In the genomic region with DNA sequence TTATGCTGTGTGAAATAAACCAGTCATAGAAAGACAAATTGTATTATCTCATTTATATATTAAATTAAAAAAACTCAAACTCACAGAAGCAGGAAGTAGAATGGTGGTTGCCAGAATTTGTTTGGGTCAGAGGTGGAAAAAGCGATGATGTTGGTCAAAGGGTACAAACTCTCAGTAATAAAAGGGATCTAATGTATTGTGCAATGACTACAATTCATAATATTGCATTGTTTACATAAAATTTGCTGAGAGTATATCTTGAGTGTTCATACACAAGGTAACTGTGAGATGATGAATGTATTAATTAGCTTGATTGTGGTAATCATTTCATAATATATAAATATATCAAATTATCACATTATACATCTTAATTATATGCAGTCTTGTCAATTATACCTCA, we compare ENCODE assay signal across 37 cellular contexts. TPM values are rescaled to one million over a fixed set of nuclear protein-coding genes. Genes with fewer than 3 reads are reported as not detected.
"Had no signal": no experiment of that assay in that cellular context is flagged by ENCODE, and none has a peak within 500 bp of the region (broad histone marks: within the 10 kb centered on the region; RNA-seq: fewer than 3 reads in every experiment).

No MANE protein-coding gene starts in this region.

- H3K4me1 ChIP-seq: SJCRH30 had no signal

- H3K27ac ChIP-seq: PC-9, RWPE1, SJCRH30, SK-N-MC had no signal

- ATAC-seq: Panc1, Right ventricle myocardium inferior, SK-N-SH treated with all-trans-retinoic acid at 6 μM for 48 hours had no signal

- FAIRE-seq: RCC 7860 had no signal

- H3K4me2 ChIP-seq: PC-9 had no signal

- H3K9me3 ChIP-seq: SJCRH30 had no signal

- DNase-seq: Kasumi-1, MG63, NCI-H1048, NCI-H1092 treated with DMSO at 0.1 percent for 48 hours, NCI-H1105 treated with DMSO at 0.1 percent for 48 hours, NCI-H1417, NCI-H1436, NCI-H146, NCI-H1694, NCI-H187, NCI-H1930, NCI-H2029 treated with DMSO at 0.1 percent for 48 hours, NCI-H2081 treated with DMSO at 0.1 percent for 48 hours, NCI-H2107, NCI-H2171, NCI-H226, NCI-H446 treated with DMSO at 0.1 percent for 48 hours, NCI-H510A, NCI-H524, NCI-H526, NCI-H69, NCI-H748 treated with DMSO at 0.1 percent for 48 hours, NCI-H82, PC-9, SHP77, SIG-M5, SJCRH30, SW 1271 had no signal

- H3K4me3 ChIP-seq: MG63, PC-9, SJCRH30, SK-N-MC had no signal

- H3K27me3 ChIP-seq: MG63, SJCRH30 had no signal

- H3K36me3 ChIP-seq: MG63, SJCRH30 had no signal

- H2AFZ ChIP-seq: PC-9 had no signal

RNA-seq across cellular contexts. Expression of gene FOXG1, which starts 56.7 kb away (rescaled TPM):
- total RNA-seq: OCI-LY7, PC-9, Right ventricle myocardium inferior, RPMI7951, SK-MEL-5 had no signal
